In the genomic region with DNA sequence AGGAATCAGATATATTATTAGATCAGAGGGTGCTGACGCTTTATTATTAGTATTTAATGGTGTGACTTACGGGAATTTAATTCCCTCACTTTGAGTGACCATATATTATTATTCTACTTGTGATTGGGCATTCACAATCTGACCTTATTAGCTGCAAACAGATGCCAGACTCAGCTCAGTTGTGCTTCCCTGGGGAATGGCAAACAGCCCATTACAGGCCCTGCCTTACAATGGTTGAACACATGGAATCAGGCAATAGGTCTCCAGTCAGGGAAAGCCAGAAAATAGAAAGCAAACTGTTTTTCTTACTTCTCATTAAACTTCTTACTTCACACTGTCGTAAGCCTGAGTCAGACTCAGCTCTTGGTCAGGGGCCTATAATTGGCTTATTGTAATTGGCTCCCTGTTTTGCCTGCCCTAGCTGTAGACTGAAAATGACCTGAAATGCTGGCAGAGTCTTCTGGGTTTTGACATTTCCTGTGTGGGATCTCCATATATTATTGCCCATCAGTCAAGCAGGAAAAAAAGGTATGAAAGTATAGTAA, we compare ENCODE assay signal across 16 cellular contexts.
A peak's percentile ranks its signal among the peaks of the same experiment; 100 is the strongest.
DNase-seq lines count a peak whose midpoint lies in the region; ATAC-seq and TF ChIP-seq lines count a peak whose summit lies in the region.
"Had no signal": no experiment of that assay in that cellular context is flagged by ENCODE, and none has a peak within 500 bp of the region (broad histone marks: within the 10 kb centered on the region; RNA-seq: fewer than 3 reads in every experiment).

No MANE protein-coding gene starts in this region.

- H3K4me3 ChIP-seq in A673 (ENCODE audit: low read depth, low read length, poor library complexity, severe bottlenecking) (no peak overlapping the region), upper lobe of left lung (no peak overlapping the region)
- H3K4me3 ChIP-seq: SJSA1 had no signal

- no TSS peak for BruUV-seq in A673 (replicated peaks; lab: Mats Ljungman, UMichigan)

- CTCF ChIA-PET in A673 (lab: Charles Lee), result no interaction called here

- H3K9me3 ChIP-seq in A673 (ENCODE audit: low read depth, low read length, poor library complexity, severe bottlenecking) (no peaks in the 10 kb centered on the region), upper lobe of left lung (no peaks in the 10 kb centered on the region), T-helper 17 cell (ENCODE audit: control insufficient read depth, low read length, poor library complexity, severe bottlenecking) (no peaks in the 10 kb centered on the region)
- H3K9me3 ChIP-seq: SJSA1 had no signal

- no peak overlapping the region for H3K27ac ChIP-seq in A673 (ENCODE audit: low read depth, low read length, poor library complexity, severe bottlenecking)
- H3K27ac ChIP-seq in upper lobe of left lung, result no peak overlapping the region
- H3K27ac ChIP-seq: C4-2B, SJSA1 had no signal

- peaks cover 17% of the 10 kb centered on the region for H3K27me3 Mint-ChIP-seq in T-helper 17 cell
- H3K27me3 Mint-ChIP-seq: IgD-negative memory B cell had no signal

- POLR2A ChIA-PET in A673 (lab: Charles Lee; ENCODE audit: low non-redundant PET), result no interaction called here

- H3K27me3 ChIP-seq in A673 (replicated peaks; ENCODE audit: insufficient read depth, low read depth, low read length, poor library complexity) (no peaks in the 10 kb centered on the region), upper lobe of left lung (no peaks in the 10 kb centered on the region)
- H3K27me3 ChIP-seq: SJSA1 had no signal

- no peak for TF ChIP-seq POLR2A in upper lobe of left lung (IDR thresholded peaks at IDR 0.05)

- H3K36me3 ChIP-seq in A673 (ENCODE audit: insufficient read depth, low read length, poor library complexity, severe bottlenecking), result no peaks in the 10 kb centered on the region
- no peaks in the 10 kb centered on the region for H3K36me3 ChIP-seq in upper lobe of left lung
- H3K36me3 ChIP-seq: SJSA1 had no signal

- in situ Hi-C loops in SK-MEL-5 (cut with HindIII; ENCODE audit: low pct_unique_long_range_greater_than_20kb, low sequenced_read_pairs), result no loop called here

- intact Hi-C loops in A673 (cut with micrococcal nuclease; ENCODE audit: unreplicated experiment), result no loop called here

- no peaks in the 10 kb centered on the region for H3K4me1 Mint-ChIP-seq in T-helper 17 cell
- H3K4me1 Mint-ChIP-seq: IgD-negative memory B cell had no signal

- 84 to 88% methylated on average over 3 of the region's 3 CpGs for WGBS in upper lobe of left lung, 2 donors

- ATAC-seq in left lobe of liver (peak; percentile 52), HG02870 (IDR thresholded peaks at IDR 0.05; ENCODE audit: unreplicated experiment) (no peak), upper lobe of left lung (ENCODE audit: low FRiP score in 2 of 2) (no peak), T-helper 17 cell (no peak)

- peak; percentile 0 for DNase-seq in A673 (ENCODE audit: low spot score)
- DNase-seq in COLO829 (ENCODE audit: low spot score), result peak; percentile 72
- peak; percentile 18 for DNase-seq in SK-MEL-5 (ENCODE audit: low read depth, low spot score)
- DNase-seq in left lobe of liver (ENCODE audit: low spot score), result no peak
- no peak for DNase-seq in upper lobe of left lung
- DNase-seq in activated CD4-positive, alpha-beta T cell treated with anti-CD3 and anti-CD28 coated beads, Interleukin-2, amount 50 U/mL, for 48 hours, result no peak
- no peak for DNase-seq in T-helper 17 cell
- DNase-seq: H7, Karpas-422, NCI-H1105, NCI-H2081, NCI-H748 treated with DMSO at 0.1 percent for 48 hours had no signal

- H3K4me1 ChIP-seq in A673 (ENCODE audit: insufficient read depth, low read length, poor library complexity, severe bottlenecking) (no peaks in the 10 kb centered on the region), upper lobe of left lung (no peaks in the 10 kb centered on the region)
- H3K4me1 ChIP-seq: SJSA1 had no signal

- no peak for TF ChIP-seq EP300 in upper lobe of left lung (IDR thresholded peaks at IDR 0.05)

- no peak overlapping the region for H3K4me3 Mint-ChIP-seq in T-helper 17 cell

- no peaks in the 10 kb centered on the region for H3K36me3 Mint-ChIP-seq in T-helper 17 cell (ENCODE audit: low read depth)
- H3K36me3 Mint-ChIP-seq: IgD-negative memory B cell had no signal

- no peak for TF ChIP-seq CTCF in A673 (conservative IDR thresholded peaks at IDR 0.05; ENCODE audit: low read depth, low read length)
- no peak for TF ChIP-seq CTCF in upper lobe of left lung (IDR thresholded peaks at IDR 0.05)

- no peak overlapping the region for H3K27ac Mint-ChIP-seq in T-helper 17 cell
- H3K27ac Mint-ChIP-seq: IgD-negative memory B cell had no signal

Comparison
In these comparisons a context has a peak if more than half of its experiments do, and no peak if none do; other contexts are left out.
1. DNase-seq: peak in A673 (single experiment), COLO829 (single experiment) and SK-MEL-5 (single experiment); none in left lobe of liver (single experiment), upper lobe of left lung (0 of 2), activated CD4-positive, alpha-beta T cell treated with anti-CD3 and anti-CD28 coated beads, Interleukin-2, amount 50 U/mL, for 48 hours (0 of 2) and T-helper 17 cell (0 of 3).